10 cellular contexts compared by ENCODE assay signal in genomic region chr6:80029442-80029841, GRCh38. TPM values are rescaled to one million over a fixed set of nuclear protein-coding genes. Genes with fewer than 3 reads are reported as not detected.
DNase-seq lines count a peak whose midpoint lies in the region; ATAC-seq and TF ChIP-seq lines count a peak whose summit lies in the region.
"Had no signal": no experiment of that assay in that cellular context is flagged by ENCODE, and none has a peak within 500 bp of the region (broad histone marks: within the 10 kb centered on the region; RNA-seq: fewer than 3 reads in every experiment).

No MANE protein-coding gene starts in this region.

- intact Hi-C loops in CD14-positive monocyte (cut with micrococcal nuclease), result no loop called here

- TF ChIP-seq CTCF in CD14-positive monocyte (IDR thresholded peaks at IDR 0.05), result no peak

- H3K27me3 Mint-ChIP-seq in CD14-positive monocyte (ENCODE audit: low read depth in 3 of 3), result no peaks in the 10 kb centered on the region

- peaks cover 46 to 63% of the 10 kb centered on the region in 2 donors for H3K36me3 Mint-ChIP-seq in CD14-positive monocyte

- peaks cover 7% of the 10 kb centered on the region for H3K4me1 Mint-ChIP-seq in CD14-positive monocyte

- no peak overlapping the region for H3K4me3 Mint-ChIP-seq in CD14-positive monocyte

- DNase-seq in CD14-positive monocyte (ENCODE audit: low spot score) (no peak), inferior parietal cortex (ENCODE audit: extremely low spot score) (no peak), HPDE6-E6E7 (ENCODE audit: extremely low spot score) (no peak), NCI-H1048 (lab: John Stamatoyannopoulos, UW) (no peak)
- DNase-seq: left ventricle myocardium superior, psoas muscle had no signal

- no peaks in the 10 kb centered on the region for H3K9me3 Mint-ChIP-seq in CD14-positive monocyte

- peak; percentile 84 for ATAC-seq in GM18873 (IDR thresholded peaks at IDR 0.05; ENCODE audit: low FRiP score, unreplicated experiment)
- peak; percentile 86 for ATAC-seq in HG02571 (IDR thresholded peaks at IDR 0.05; ENCODE audit: unreplicated experiment)
- peak; percentile 81 for ATAC-seq in HG03520 (IDR thresholded peaks at IDR 0.05; ENCODE audit: unreplicated experiment)
- ATAC-seq in HG02840 (IDR thresholded peaks at IDR 0.05; ENCODE audit: low FRiP score, unreplicated experiment), result no peak
- ATAC-seq: left ventricle myocardium superior, psoas muscle had no signal

- peak overlapping the region; percentile 16 to 87 (median 53) for H3K27ac Mint-ChIP-seq in CD14-positive monocyte

RNA-seq across cellular contexts. Expression of gene TTK, which starts 25.0 kb away (rescaled TPM):
- not detected for polyA plus RNA-seq in CD14-positive monocyte
